Comparison of ENCODE assay signal across 8 cellular contexts in the genomic region with DNA sequence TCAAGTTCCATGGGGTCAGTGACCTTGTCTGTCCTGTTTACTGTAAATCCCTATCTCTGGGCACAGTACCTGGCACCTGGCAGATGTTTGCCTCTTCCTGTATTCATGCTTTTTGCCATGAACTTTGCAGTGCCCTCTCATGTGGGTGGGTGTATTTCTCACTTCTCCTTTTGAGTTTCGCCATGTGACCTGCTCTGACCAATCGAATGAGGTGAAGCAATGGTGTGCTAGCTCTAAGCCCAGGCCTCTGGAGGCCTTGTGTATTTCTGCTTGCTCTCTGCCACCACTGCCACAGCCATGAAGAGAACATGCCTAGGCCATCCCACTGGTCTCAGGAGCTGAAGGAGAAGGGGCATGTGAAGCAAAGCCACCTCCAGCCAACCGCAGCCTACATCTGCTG.
DNase-seq lines count a peak whose midpoint lies in the region; ATAC-seq and TF ChIP-seq lines count a peak whose summit lies in the region.

No MANE protein-coding gene starts in this region.

- H3K27me3 ChIP-seq in transverse colon = peaks cover 7% of the 10 kb centered on the region
- H3K27me3 ChIP-seq in right cardiac atrium (ENCODE audit: control insufficient read depth, insufficient read depth) = peaks cover 4% of the 10 kb centered on the region

- no peaks in the 10 kb centered on the region for H3K36me3 ChIP-seq in transverse colon

- H3K27me3 Mint-ChIP-seq in activated T-cell treated with anti-CD3 and anti-CD28 coated beads, Interleukin-2, amount 50 U/mL, for 4 hours (ENCODE audit: low read depth) = peaks cover 9% of the 10 kb centered on the region

- in situ Hi-C loops in transverse colon (cut with MboI; ENCODE audit: low pct_ligation_motif_present in 1 of 4, low pct_unique_long_range_greater_than_20kb in 1 of 4, low sequenced_read_pairs in 3 of 4) = no loop called here

- H3K9me3 Mint-ChIP-seq in activated T-cell treated with anti-CD3 and anti-CD28 coated beads, Interleukin-2, amount 50 U/mL, for 4 hours = peaks cover 4% of the 10 kb centered on the region

- H3K4me3 ChIP-seq in NB4 (ENCODE audit: low read depth, low read length) = no peak overlapping the region
- H3K4me3 ChIP-seq in transverse colon = no peak overlapping the region
- no peak overlapping the region for H3K4me3 ChIP-seq in right cardiac atrium (ENCODE audit: low read length)

- WGBS in transverse colon (ENCODE audit: low coverage in 1 of 2), 2 donors = 82 to 85% methylated on average over 2 to 3 of the region's 3 CpGs
- 90% methylated on average over 3 of the region's 3 CpGs for WGBS in right cardiac atrium

- no peaks in the 10 kb centered on the region for H3K9me3 ChIP-seq in transverse colon
- H3K9me3 ChIP-seq in right cardiac atrium (ENCODE audit: control insufficient read depth, low read length) = no peaks in the 10 kb centered on the region

- H3K4me1 Mint-ChIP-seq in activated T-cell treated with anti-CD3 and anti-CD28 coated beads, Interleukin-2, amount 50 U/mL, for 4 hours (ENCODE audit: low read depth) = no peaks in the 10 kb centered on the region

- no peak overlapping the region for H3K4me3 Mint-ChIP-seq in activated T-cell treated with anti-CD3 and anti-CD28 coated beads, Interleukin-2, amount 50 U/mL, for 4 hours

- TF ChIP-seq EP300 in transverse colon (IDR thresholded peaks at IDR 0.05; ENCODE audit: low read depth) = no peak

- intact Hi-C loops in transverse colon (cut with DNase I; ENCODE audit: low total_unique reads) = no loop called here
- intact Hi-C loops in right cardiac atrium (cut with DNase I) = no loop called here

- no peaks in the 10 kb centered on the region for H3K36me3 Mint-ChIP-seq in activated T-cell treated with anti-CD3 and anti-CD28 coated beads, Interleukin-2, amount 50 U/mL, for 4 hours (ENCODE audit: insufficient read depth)

- no peak for TF ChIP-seq CTCF in NB4 (IDR thresholded peaks at IDR 0.05; ENCODE audit: low read depth, low read length)
- no peak for TF ChIP-seq CTCF in transverse colon (IDR thresholded peaks at IDR 0.05)

- no peak for TF ChIP-seq POLR2A in NB4 (IDR thresholded peaks at IDR 0.05; ENCODE audit: extremely low read depth, insufficient read length)
- TF ChIP-seq POLR2A in transverse colon (IDR thresholded peaks at IDR 0.05) = no peak

- H3K4me1 ChIP-seq in transverse colon = no peaks in the 10 kb centered on the region
- H3K4me1 ChIP-seq in right cardiac atrium (ENCODE audit: control insufficient read depth, insufficient read depth, low read length) = no peaks in the 10 kb centered on the region

- peak; percentile 22 to 24 for DNase-seq in activated T-cell treated with anti-CD3 and anti-CD28 coated beads, Interleukin-2, amount 50 U/mL, for 48 hours
- no peak for DNase-seq in activated T-cell treated with anti-CD3 and anti-CD28 coated beads, Interleukin-2, amount 50 U/mL, for 4 hours
- DNase-seq in NB4 (ENCODE audit: low read depth) (peak; percentile 84), transverse colon (peak; percentile 62), right cardiac atrium (no peak), hippocampal formation (lab: John Stamatoyannopoulos, UW) (no peak), NCI-H2171 (lab: John Stamatoyannopoulos, UW) (no peak)

- ATAC-seq in activated T-cell treated with anti-CD3 and anti-CD28 coated beads, Interleukin-2, amount 50 U/mL, for 4 hours = no peak
- peak; percentile 94 for ATAC-seq in HG02852 (IDR thresholded peaks at IDR 0.05; ENCODE audit: unreplicated experiment)
- ATAC-seq in right cardiac atrium = no peak

- H3K27ac ChIP-seq in transverse colon = no peak overlapping the region
- H3K27ac ChIP-seq in right cardiac atrium (ENCODE audit: low read length) = no peak overlapping the region

Comparison
In these comparisons a context has a peak if more than half of its experiments do, and no peak if none do; other contexts are left out.
1. DNase-seq: peak in activated T-cell treated with anti-CD3 and anti-CD28 coated beads, Interleukin-2, amount 50 U/mL, for 48 hours (2 of 2), NB4 (single experiment) and transverse colon (single experiment); none in activated T-cell treated with anti-CD3 and anti-CD28 coated beads, Interleukin-2, amount 50 U/mL, for 4 hours (single experiment), right cardiac atrium (0 of 3), hippocampal formation (0 of 2) and NCI-H2171 (single experiment).